Comparison of ENCODE assay signal across 16 cellular contexts in genomic region chr12:109201496-109201885, GRCh38.
"Had no signal": no experiment of that assay in that cellular context is flagged by ENCODE, and none has a peak within 500 bp of the region (broad histone marks: within the 10 kb centered on the region; RNA-seq: fewer than 3 reads in every experiment).

No MANE protein-coding gene starts in this region.

- H3K4me3 Mint-ChIP-seq: effector memory CD8-positive, alpha-beta T cell had no signal

- H3K4me3 ChIP-seq: esophagus muscularis mucosa, gastroesophageal sphincter, left lung, lung, suprapubic skin, thyroid gland, upper lobe of left lung, vagina had no signal

- DNase-seq: effector memory CD8-positive, alpha-beta T cell; glutamatergic neuron; islet precursor cell; left lung; mesenchymal stem cell; naive thymus-derived CD4-positive, alpha-beta T cell; small intestine; stimulated activated CD4-positive, alpha-beta T cell treated with anti-CD3 and anti-CD28 coated beads, Interleukin-12 subunit alpha, Interleukin-12 subunit beta, amount 100 ng/mL, for 4 hours; stimulated activated naive CD8-positive, alpha-beta T cell treated with anti-CD3 and anti-CD28 coated beads, Interleukin-15, Interleukin-2, amounts not matched to agents 100 U/mL and 50 U/mL, for 24 hours; thyroid gland had no signal

- ATAC-seq: effector memory CD8-positive, alpha-beta T cell; gastroesophageal sphincter; left lung; naive thymus-derived CD4-positive, alpha-beta T cell; stimulated activated naive CD8-positive, alpha-beta T cell treated with anti-CD3 and anti-CD28 coated beads, Interleukin-15, Interleukin-2, amounts not matched to agents 100 U/mL and 50 U/mL, for 24 hours had no signal

- H3K4me1 Mint-ChIP-seq: naive thymus-derived CD4-positive, alpha-beta T cell had no signal

- H3K9me3 Mint-ChIP-seq: effector memory CD8-positive, alpha-beta T cell had no signal

- H3K27ac Mint-ChIP-seq: effector memory CD8-positive, alpha-beta T cell had no signal

- H3K27me3 Mint-ChIP-seq: effector memory CD8-positive, alpha-beta T cell; naive thymus-derived CD4-positive, alpha-beta T cell had no signal

- H3K4me1 ChIP-seq: esophagus muscularis mucosa, gastroesophageal sphincter, left lung, thyroid gland, upper lobe of left lung, vagina had no signal

- H3K27me3 ChIP-seq: esophagus muscularis mucosa, gastroesophageal sphincter, left lung, suprapubic skin, thyroid gland, upper lobe of left lung, vagina had no signal

- H3K9me3 ChIP-seq: esophagus muscularis mucosa, gastroesophageal sphincter, left lung, suprapubic skin, thyroid gland, upper lobe of left lung, vagina had no signal

- H3K27ac ChIP-seq: esophagus muscularis mucosa, gastroesophageal sphincter, left lung, suprapubic skin, thyroid gland, upper lobe of left lung, vagina had no signal
